27 cellular contexts compared by ENCODE assay signal in the genomic region with DNA sequence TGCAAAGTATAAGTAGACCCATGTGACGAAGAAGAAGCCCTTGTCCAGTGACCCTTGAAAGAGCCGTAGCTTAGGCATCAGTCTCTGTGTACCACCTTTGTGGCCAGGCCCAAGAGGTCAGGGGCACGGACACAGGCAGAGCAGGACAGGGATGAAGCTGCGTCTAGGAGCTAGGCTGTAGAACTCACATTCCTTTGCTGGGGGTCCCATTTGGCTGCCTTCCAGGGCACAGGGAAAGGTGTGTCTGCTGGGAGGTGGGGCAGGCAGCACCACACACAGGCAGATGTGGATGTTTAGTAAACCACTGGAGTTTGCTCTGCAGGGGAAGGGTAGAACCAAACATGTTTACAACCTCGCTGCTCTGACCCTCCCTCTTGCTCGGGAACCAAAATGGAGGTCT. TPM values are rescaled to one million over a fixed set of nuclear protein-coding genes. Genes with fewer than 3 reads are reported as not detected.
A peak's percentile ranks its signal among the peaks of the same experiment; 100 is the strongest.
DNase-seq lines count a peak whose midpoint lies in the region; ATAC-seq, FAIRE-seq and TF ChIP-seq lines count a peak whose summit lies in the region.
"Had no signal": no experiment of that assay in that cellular context is flagged by ENCODE, and none has a peak within 500 bp of the region (broad histone marks: within the 10 kb centered on the region; RNA-seq: fewer than 3 reads in every experiment).

No MANE protein-coding gene starts in this region.

- H3K9me3 ChIP-seq in HepG2 (ENCODE audit: low read length) (no peaks in the 10 kb centered on the region), right lobe of liver (no peaks in the 10 kb centered on the region), hepatocyte (ENCODE audit: low read depth) (no peaks in the 10 kb centered on the region), muscle layer of duodenum (ENCODE audit: control insufficient read depth in 1 of 2, low read length in 2 of 2) (no peaks in the 10 kb centered on the region), osteoblast (ENCODE audit: low read depth, low read length) (no peaks in the 10 kb centered on the region)
- H3K9me3 ChIP-seq: right atrium auricular region, spleen had no signal

- TF ChIP-seq RAD21 in HepG2 (CRISPR knock-in tag; IDR thresholded peaks at IDR 0.05), result no peak

- H3K9me2 ChIP-seq in hepatocyte (replicated peaks; ENCODE audit: insufficient read depth), result no peaks in the 10 kb centered on the region

- H3K27me3 ChIP-seq in HepG2 (ENCODE audit: control insufficient read depth in 1 of 2, insufficient read depth in 2 of 2, low read length in 2 of 2) (no peaks in the 10 kb centered on the region), right lobe of liver (no peaks in the 10 kb centered on the region), hepatocyte (no peaks in the 10 kb centered on the region), muscle layer of duodenum (ENCODE audit: low read depth, low read length) (peaks cover 5% of the 10 kb centered on the region), osteoblast (ENCODE audit: insufficient read depth, low read length) (peaks cover 34% of the 10 kb centered on the region)
- H3K27me3 ChIP-seq: right atrium auricular region had no signal

- intact Hi-C loops in HepG2 (cut with micrococcal nuclease; ENCODE audit: unreplicated experiment) (loop anchor here (5.0 kb wide), 1 partner anchor 121 kb away; no protein-coding TSS in a partner anchor), right lobe of liver (cut with DNase I) (no loop called here)

- H3K4me2 ChIP-seq in HepG2 (ENCODE audit: low read depth, low read length) (peak overlapping the region; percentile 86; the same call in 1 of the 2 replicates), hepatocyte (no peak overlapping the region), osteoblast (ENCODE audit: insufficient read depth, low read length) (no peak overlapping the region)

- no peak for ATAC-seq in HepG2
- no peak for ATAC-seq in right lobe of liver
- no peak for ATAC-seq in HG03095 (IDR thresholded peaks at IDR 0.05; ENCODE audit: unreplicated experiment)
- ATAC-seq: activated CD4-positive, CD25-positive, alpha-beta regulatory T cell treated with anti-CD3 and anti-CD28 coated beads, Interleukin-2, amount 50 U/mL, for 24 hours; naive thymus-derived CD8-positive, alpha-beta T cell had no signal

- no peak for TF ChIP-seq CTCF in HepG2 (CRISPR knock-in tag; IDR thresholded peaks at IDR 0.05)
- TF ChIP-seq CTCF in right lobe of liver (IDR thresholded peaks at IDR 0.05), result no peak
- no peak for TF ChIP-seq CTCF in hepatocyte (IDR thresholded peaks at IDR 0.05; ENCODE audit: poor library complexity)
- TF ChIP-seq CTCF in osteoblast (IDR thresholded peaks at IDR 0.05; ENCODE audit: extremely low read depth, low read depth, low read length), result no peak

- WGBS in HepG2 (ENCODE audit: low lambda C conversion rate), result 69% methylated on average over 6 of the region's 6 CpGs
- WGBS in right lobe of liver (ENCODE audit: insufficient coverage, low coverage, low lambda C conversion rate, missing lambda C conversion rate), result 93% methylated on average over 3 of the region's 6 CpGs
- WGBS in hepatocyte (ENCODE audit: low lambda C conversion rate, missing lambda C conversion rate), result 81% methylated on average over 6 of the region's 6 CpGs

- FAIRE-seq in HepG2 (lab: Jason Lieb, UNC), result no peak
- FAIRE-seq: GM12891 had no signal

- H2AFZ ChIP-seq in HepG2 (ENCODE audit: low read length) (no peak overlapping the region), hepatocyte (no peak overlapping the region), osteoblast (ENCODE audit: low read length) (no peak overlapping the region)
- H2AFZ ChIP-seq: GM23248, parathyroid adenoma had no signal

- H3K27ac ChIP-seq in HepG2 (ENCODE audit: extremely low read length, insufficient read depth, low read length), result peak overlapping the region; percentile 99
- H3K27ac ChIP-seq in right lobe of liver, result peak overlapping the region in 1 of 3 donors; percentile 97
- H3K27ac ChIP-seq in hepatocyte, result peak overlapping the region; percentile 86
- H3K27ac ChIP-seq in muscle layer of duodenum (ENCODE audit: low read length), result peak overlapping the region; percentile 10
- no peak overlapping the region for H3K27ac ChIP-seq in osteoblast (ENCODE audit: low read depth, low read length)
- H3K27ac ChIP-seq: coronary artery, GM23248, parathyroid adenoma, right atrium auricular region, RWPE1, spleen had no signal

- TF ChIP-seq EP300 in HepG2 (IDR thresholded peaks at IDR 0.05; ENCODE audit: low read depth in 2 of 2, low read length in 2 of 2) (no peak), HepG2 (CRISPR knock-in tag; IDR thresholded peaks at IDR 0.05; ENCODE audit: borderline replicate concordance) (no peak)

- H3K79me2 ChIP-seq in HepG2 (ENCODE audit: insufficient read depth, low read length) (no peaks in the 10 kb centered on the region), hepatocyte (peaks cover 8% of the 10 kb centered on the region), osteoblast (ENCODE audit: insufficient read depth, low read length) (no peaks in the 10 kb centered on the region)
- H3K79me2 ChIP-seq: parathyroid adenoma had no signal

- CTCF ChIA-PET in HepG2 (lab: Yijun Ruan, JAX; ENCODE audit: low intra/inter-chr PET ratio, low total read pairs), result no interaction called here

- 0 out of 6 replicates have a peak overlapping the region, but pooled peaks of 1 of the 3 experiments have one; percentile 2 for H3K4me3 ChIP-seq in HepG2 (replicated peaks in 1 of 3; ENCODE audit: insufficient read depth in 1 of 3, low read depth in 2 of 3, low read length in 3 of 3)
- H3K4me3 ChIP-seq in right lobe of liver, result no peak overlapping the region
- no peak overlapping the region for H3K4me3 ChIP-seq in hepatocyte
- no peak overlapping the region for H3K4me3 ChIP-seq in muscle layer of duodenum (ENCODE audit: low read depth in 1 of 2, low read length in 2 of 2)
- H3K4me3 ChIP-seq in osteoblast (ENCODE audit: insufficient read depth, low read length), result no peak overlapping the region
- H3K4me3 ChIP-seq: coronary artery, GM23248, right atrium auricular region, spleen had no signal

- peak overlapping the region; percentile 94 for H3K9ac ChIP-seq in HepG2 (ENCODE audit: insufficient read depth, low read depth, low read length)
- H3K9ac ChIP-seq: GM23248, parathyroid adenoma had no signal

- no TSS peak for BruUV-seq in HepG2 (replicated peaks; lab: Mats Ljungman, UMichigan)

- peaks cover 100% of the 10 kb centered on the region for H3K4me1 ChIP-seq in HepG2 (ENCODE audit: insufficient read depth, low read length)
- peaks cover 0 to 66% (median 31%) of the 10 kb centered on the region in 4 donors for H3K4me1 ChIP-seq in right lobe of liver
- peaks cover 23% of the 10 kb centered on the region for H3K4me1 ChIP-seq in hepatocyte (ENCODE audit: insufficient read depth)
- H3K4me1 ChIP-seq in muscle layer of duodenum (ENCODE audit: control insufficient read depth in 1 of 2, insufficient read depth in 2 of 2, low read length in 2 of 2), result no peaks in the 10 kb centered on the region
- H3K4me1 ChIP-seq in osteoblast (ENCODE audit: insufficient read depth, low read length), result no peaks in the 10 kb centered on the region
- H3K4me1 ChIP-seq: parathyroid adenoma, right atrium auricular region, spleen had no signal

- H4K20me1 ChIP-seq in HepG2 (ENCODE audit: insufficient read depth, low read length) (no peaks in the 10 kb centered on the region), hepatocyte (ENCODE audit: insufficient read depth, poor library complexity, severe bottlenecking) (no peaks in the 10 kb centered on the region), osteoblast (ENCODE audit: insufficient read depth, low read length) (no peaks in the 10 kb centered on the region)

- in situ Hi-C loops in HepG2 (cut with HindIII; ENCODE audit: extremely low pct_ligation_motif_present, low pct_unique_long_range_greater_than_20kb), result no loop called here

- H3K36me3 ChIP-seq in HepG2 (replicated peaks in 1 of 2; ENCODE audit: control insufficient read depth in 1 of 2, insufficient read depth in 2 of 2, low read length in 2 of 2) (no peaks in the 10 kb centered on the region), right lobe of liver (no peaks in the 10 kb centered on the region), hepatocyte (replicated peaks; ENCODE audit: insufficient read depth, low read depth) (no peaks in the 10 kb centered on the region), muscle layer of duodenum (ENCODE audit: control insufficient read depth in 1 of 2, insufficient read depth in 2 of 2, low read length in 2 of 2) (no peaks in the 10 kb centered on the region), osteoblast (ENCODE audit: insufficient read depth, low read length) (no peaks in the 10 kb centered on the region)
- H3K36me3 ChIP-seq: right atrium auricular region, spleen had no signal

- POLR2A ChIA-PET in HepG2 (lab: Yijun Ruan, JAX), result interaction anchor here (2.4 to 4.0 kb wide), 3 partner anchors 13 to 35 kb away, joined by 10 to 79 read pairs (median 13); a partner anchor contains a TSS

- peak; percentile 23 for DNase-seq in HepG2 (ENCODE audit: low spot score)
- DNase-seq in right lobe of liver, result no peak
- DNase-seq in hepatocyte (ENCODE audit: low spot score), result no peak
- DNase-seq in osteoblast (ENCODE audit: insufficient read length, low spot score, missing footprints), result no peak
- no peak for DNase-seq in NCI-H2107 treated with DMSO at 0.1 percent for 48 hours (lab: John Stamatoyannopoulos, UW; ENCODE audit: unreplicated experiment)
- no peak for DNase-seq in activated CD4-positive, CD25-positive, alpha-beta regulatory T cell treated with anti-CD3 and anti-CD28 coated beads, Interleukin-2, amount 50 U/mL, for 72 hours
- DNase-seq: 8988T; activated CD4-positive, alpha-beta memory T cell treated with anti-CD3 and anti-CD28 coated beads, Interleukin-2, amount 10 ng/mL, durations not matched to agents 7 days and 5 days; CD4-positive, CD25-positive, alpha-beta regulatory T cell; effector memory CD4-positive, alpha-beta T cell; naive thymus-derived CD8-positive, alpha-beta T cell; spleen; stimulated activated CD4-positive, alpha-beta T cell treated with anti-CD3 and anti-CD28 coated beads, Interleukin-4, amount 100 ng/mL, for 1 hour; T-helper 1 cell had no signal

- TF ChIP-seq POLR2A in HepG2 (IDR thresholded peaks at IDR 0.05; ENCODE audit: insufficient read depth in 1 of 2, low read depth in 2 of 2, low read length in 2 of 2) (no peak), right lobe of liver (IDR thresholded peaks at IDR 0.05) (no peak)

RNA-seq across cellular contexts. Expression of a gene that starts 33.7 kb away (rescaled TPM):
- total RNA-seq in HepG2 (2016; rRNA removed; fragmentation: Illumina TruSeq; extraction: Trizol) (1.8 and 1.9 TPM in 2 replicates), right lobe of liver (1 to 10 TPM; 5.2 to 7.0 (median 5.7) TPM), hepatocyte (5.7 and 8.8 TPM in 2 replicates), osteoblast (not detected in 2 replicates)
- total RNA-seq in HepG2 (2016; cell fraction: cytosol; rRNA removed; fragmentation: Illumina TruSeq; extraction: Trizol; ENCODE audit: low read depth), result 0.71 TPM in 2 replicates
- total RNA-seq in HepG2 (2016; cell fraction: insoluble cytoplasmic fraction; rRNA removed; fragmentation: Illumina TruSeq; extraction: Trizol), result 1.8 and 2.1 TPM in 2 replicates
- 1.4 and 1.5 TPM in 2 replicates for total RNA-seq in HepG2 (2016; cell fraction: membrane; rRNA removed; fragmentation: Illumina TruSeq; extraction: Trizol)
- total RNA-seq in HepG2 (2016; cell fraction: nucleus; rRNA removed; fragmentation: Illumina TruSeq; extraction: Trizol), result 2.8 and 3.7 TPM in 2 replicates
- polyA plus RNA-seq in HepG2 (2011; rRNA removed) (4.3 and 5.3 TPM in 2 replicates), hepatocyte (18.2 and 19.6 TPM in 2 replicates)
- 4.9 and 7.0 TPM in 2 replicates for polyA plus RNA-seq in HepG2 (2011; cell fraction: cytosol; rRNA removed)
- 6.6 and 9.3 TPM in 2 replicates for polyA plus RNA-seq in HepG2 (2011; cell fraction: nucleus; rRNA removed)
- 6.9 and 8.5 TPM in 2 replicates for polyA plus RNA-seq in HepG2 (2012)
- polyA plus RNA-seq in HepG2 (2016; cell fraction: cytosol; fragmentation: Illumina TruSeq; extraction: Trizol; ENCODE audit: low read depth), result 0.77 and 0.84 TPM in 2 replicates
- polyA plus RNA-seq in HepG2 (2016; cell fraction: insoluble cytoplasmic fraction; fragmentation: Illumina TruSeq; extraction: Trizol; ENCODE audit: low read depth), result 3.8 and 5.8 TPM in 2 replicates
- 2.1 and 2.2 TPM in 2 replicates for polyA plus RNA-seq in HepG2 (2016; cell fraction: membrane; fragmentation: Illumina TruSeq; extraction: Trizol; ENCODE audit: low read depth)
- 7.4 and 7.8 TPM in 2 replicates for polyA plus RNA-seq in HepG2 (2016; cell fraction: nucleus; fragmentation: Illumina TruSeq; extraction: Trizol; ENCODE audit: insufficient read depth, low read depth)
- 10.9 TPM in 1 of 2 replicates, not detected in the other for polyA minus RNA-seq in HepG2 (2011; rRNA and poly(A)+ RNA removed; ENCODE audit: low replicate concordance)
- polyA minus RNA-seq in HepG2 (2011; cell fraction: cytosol; rRNA and poly(A)+ RNA removed), result 3.4 and 5.0 TPM in 2 replicates
- 8.7 and 9.5 TPM in 2 replicates for polyA minus RNA-seq in HepG2 (2011; cell fraction: nucleus; rRNA and poly(A)+ RNA removed)
- total RNA-seq: activated CD4-positive, alpha-beta memory T cell treated with anti-CD3 and anti-CD28 coated beads, Interleukin-2, amount 10 ng/mL, durations not matched to agents 7 days and 5 days; CD4-positive, CD25-positive, alpha-beta regulatory T cell; fibroblast of villous mesenchyme; GM23248; MCF 10A; mesenteric fat pad; naive thymus-derived CD8-positive, alpha-beta T cell; right atrium auricular region; SK-MEL-5; spleen had no signal
- polyA plus RNA-seq: CD4-positive, CD25-positive, alpha-beta regulatory T cell; GM23248; naive thymus-derived CD8-positive, alpha-beta T cell had no signal
